ENCODE assay signal across 2 cellular contexts in genomic region chr5:178242416-178242815, GRCh38.
TF ChIP-seq lines count a peak whose summit lies in the region.

No MANE protein-coding gene starts in this region.

TF ChIP-seq in WTC11, 78 proteins besides CTCF, POLR2A, EP300 and RAD21:
- TF ChIP-seq RORB (CRISPR knock-in tag; IDR thresholded peaks at IDR 0.05) (no peak), JAZF1 (CRISPR knock-in tag; IDR thresholded peaks at IDR 0.05) (no peak), GABPB1 (CRISPR knock-in tag; IDR thresholded peaks at IDR 0.05) (no peak), ZNF263 (CRISPR knock-in tag; IDR thresholded peaks at IDR 0.05; ENCODE audit: low read depth) (no peak), ZNF671 (CRISPR knock-in tag; IDR thresholded peaks at IDR 0.05) (no peak)

TF ChIP-seq in HepG2, 621 proteins besides CTCF, POLR2A, EP300 and RAD21:
- TF ChIP-seq ZKSCAN5 (CRISPR knock-in tag; IDR thresholded peaks at IDR 0.05) (no peak), ZGPAT (CRISPR knock-in tag; IDR thresholded peaks at IDR 0.05) (no peak), IRF1 (CRISPR knock-in tag; IDR thresholded peaks at IDR 0.05; ENCODE audit: low read depth) (no peak), ZNF30 (CRISPR knock-in tag; IDR thresholded peaks at IDR 0.05) (no peak), ZNF354B (CRISPR knock-in tag; IDR thresholded peaks at IDR 0.05) (no peak)
- TF ChIP-seq, protein P1, sequence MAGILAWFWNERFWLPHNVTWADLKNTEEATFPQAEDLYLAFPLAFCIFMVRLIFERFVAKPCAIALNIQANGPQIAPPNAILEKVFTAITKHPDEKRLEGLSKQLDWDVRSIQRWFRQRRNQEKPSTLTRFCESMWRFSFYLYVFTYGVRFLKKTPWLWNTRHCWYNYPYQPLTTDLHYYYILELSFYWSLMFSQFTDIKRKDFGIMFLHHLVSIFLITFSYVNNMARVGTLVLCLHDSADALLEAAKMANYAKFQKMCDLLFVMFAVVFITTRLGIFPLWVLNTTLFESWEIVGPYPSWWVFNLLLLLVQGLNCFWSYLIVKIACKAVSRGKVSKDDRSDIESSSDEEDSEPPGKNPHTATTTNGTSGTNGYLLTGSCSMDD (CRISPR knock-in tag; IDR thresholded peaks at IDR 0.05), result no peak
